Comparison of ENCODE assay signal across 23 cellular contexts in the genomic region with DNA sequence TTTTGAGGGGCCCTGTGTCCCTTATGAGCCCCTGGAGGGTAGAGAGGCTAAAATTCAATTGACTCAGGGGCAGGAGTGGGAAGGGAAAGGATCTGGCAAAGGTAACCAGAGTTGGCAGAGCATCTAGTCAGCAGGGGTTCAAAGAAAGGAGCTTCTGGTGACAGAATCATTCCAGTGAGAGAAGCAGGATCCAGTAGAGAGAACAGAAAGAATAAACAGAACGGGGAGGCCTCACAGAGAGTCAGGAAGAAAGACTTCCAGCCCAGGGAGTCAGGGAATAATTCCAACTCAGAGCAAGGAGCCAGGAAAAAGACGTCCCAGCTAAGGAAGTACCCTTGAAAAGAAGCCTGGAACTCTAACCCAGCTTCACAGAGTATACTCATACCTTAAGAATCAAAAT.
"Had no signal": no experiment of that assay in that cellular context is flagged by ENCODE, and none has a peak within 500 bp of the region (broad histone marks: within the 10 kb centered on the region; RNA-seq: fewer than 3 reads in every experiment).

No MANE protein-coding gene starts in this region.

- H3K4me3 Mint-ChIP-seq: dendritic cell treated with granulocyte-macrophage colony-stimulating factor and Interleukin-4, amounts not matched to agents 40 ng/mL and 50 ng/mL, for 4 days; effector memory CD8-positive, alpha-beta T cell; immature natural killer cell; natural killer cell treated with Interleukin-12 subunit alpha and Interleukin-12 subunit beta and Interleukin-15 and Interleukin-18, amount 100 ng/mL, for 72 hours; neural progenitor cell; stimulated activated memory B cell treated with anti-CD40 and anti-IgM and Interleukin-4, amounts not matched to agents 10 μg/mL and 1 μg/mL and 100 μg/mL, for 72 hours; stimulated activated naive CD8-positive, alpha-beta T cell treated with anti-CD3 and anti-CD28 coated beads, Interleukin-15, Interleukin-2, amounts not matched to agents 100 ng/mL and 50 ng/mL, for 24 hours had no signal

- H3K27ac ChIP-seq: left ventricle myocardium inferior, lower lobe of right lung, neural progenitor cell, pancreas, psoas muscle, tibial nerve had no signal

- H3K9me3 ChIP-seq: lower lobe of right lung, pancreas, psoas muscle, testis had no signal

- DNase-seq: cerebellar nuclear complex; effector memory CD8-positive, alpha-beta T cell; foreskin melanocyte; immature natural killer cell; kidney; left cardiac atrium; left ventricle myocardium inferior; lower lobe of right lung; mesendoderm; nucleus accumbens; pancreas; psoas muscle; right cardiac atrium; stimulated activated CD4-positive, alpha-beta T cell treated with anti-CD3 and anti-CD28 coated beads, Interleukin-2, amount 100 ng/mL, for 48 hours; stimulated activated CD8-positive, alpha-beta memory T cell treated with anti-CD3 and anti-CD28 coated beads, Interleukin-4, amount 100 ng/mL, for 48 hours; testis had no signal

- H3K9ac ChIP-seq: neural progenitor cell had no signal

- H3K4me1 Mint-ChIP-seq: immature natural killer cell; neural progenitor cell; stimulated activated memory B cell treated with anti-CD40 and anti-IgM and Interleukin-4, amounts not matched to agents 10 μg/mL and 1 μg/mL and 100 μg/mL, for 72 hours had no signal

- H3K4me1 ChIP-seq: left ventricle myocardium inferior, lower lobe of right lung, pancreas, psoas muscle, testis, tibial nerve had no signal

- H3K36me3 ChIP-seq: left ventricle myocardium inferior, lower lobe of right lung, neural progenitor cell, pancreas, tibial nerve had no signal

- H3K4me3 ChIP-seq: left ventricle myocardium inferior, lower lobe of right lung, neural progenitor cell, pancreas, psoas muscle, smooth muscle cell, testis, tibial nerve had no signal

- H3K9me3 Mint-ChIP-seq: dendritic cell treated with granulocyte-macrophage colony-stimulating factor and Interleukin-4, amounts not matched to agents 40 ng/mL and 50 ng/mL, for 4 days; immature natural killer cell; natural killer cell treated with Interleukin-12 subunit alpha and Interleukin-12 subunit beta and Interleukin-15 and Interleukin-18, amount 100 ng/mL, for 72 hours; stimulated activated memory B cell treated with anti-CD40 and anti-IgM and Interleukin-4, amounts not matched to agents 10 μg/mL and 1 μg/mL and 100 μg/mL, for 72 hours; stimulated activated naive CD8-positive, alpha-beta T cell treated with anti-CD3 and anti-CD28 coated beads, Interleukin-15, Interleukin-2, amounts not matched to agents 100 ng/mL and 50 ng/mL, for 24 hours had no signal

- H3K36me3 Mint-ChIP-seq: immature natural killer cell; natural killer cell treated with Interleukin-12 subunit alpha and Interleukin-12 subunit beta and Interleukin-15 and Interleukin-18, amount 100 ng/mL, for 72 hours; neural progenitor cell; stimulated activated memory B cell treated with anti-CD40 and anti-IgM and Interleukin-4, amounts not matched to agents 10 μg/mL and 1 μg/mL and 100 μg/mL, for 72 hours had no signal

- H3K27me3 ChIP-seq: neural progenitor cell, testis had no signal

- H3K27ac Mint-ChIP-seq: dendritic cell treated with granulocyte-macrophage colony-stimulating factor and Interleukin-4, amounts not matched to agents 40 ng/mL and 50 ng/mL, for 4 days; effector memory CD8-positive, alpha-beta T cell; immature natural killer cell; natural killer cell treated with Interleukin-12 subunit alpha and Interleukin-12 subunit beta and Interleukin-15 and Interleukin-18, amount 100 ng/mL, for 72 hours; neural progenitor cell; stimulated activated memory B cell treated with anti-CD40 and anti-IgM and Interleukin-4, amounts not matched to agents 10 μg/mL and 1 μg/mL and 100 μg/mL, for 72 hours; stimulated activated naive CD8-positive, alpha-beta T cell treated with anti-CD3 and anti-CD28 coated beads, Interleukin-15, Interleukin-2, amounts not matched to agents 100 ng/mL and 50 ng/mL, for 24 hours had no signal
